ENCODE assay signal across 27 cellular contexts in the genomic region with DNA sequence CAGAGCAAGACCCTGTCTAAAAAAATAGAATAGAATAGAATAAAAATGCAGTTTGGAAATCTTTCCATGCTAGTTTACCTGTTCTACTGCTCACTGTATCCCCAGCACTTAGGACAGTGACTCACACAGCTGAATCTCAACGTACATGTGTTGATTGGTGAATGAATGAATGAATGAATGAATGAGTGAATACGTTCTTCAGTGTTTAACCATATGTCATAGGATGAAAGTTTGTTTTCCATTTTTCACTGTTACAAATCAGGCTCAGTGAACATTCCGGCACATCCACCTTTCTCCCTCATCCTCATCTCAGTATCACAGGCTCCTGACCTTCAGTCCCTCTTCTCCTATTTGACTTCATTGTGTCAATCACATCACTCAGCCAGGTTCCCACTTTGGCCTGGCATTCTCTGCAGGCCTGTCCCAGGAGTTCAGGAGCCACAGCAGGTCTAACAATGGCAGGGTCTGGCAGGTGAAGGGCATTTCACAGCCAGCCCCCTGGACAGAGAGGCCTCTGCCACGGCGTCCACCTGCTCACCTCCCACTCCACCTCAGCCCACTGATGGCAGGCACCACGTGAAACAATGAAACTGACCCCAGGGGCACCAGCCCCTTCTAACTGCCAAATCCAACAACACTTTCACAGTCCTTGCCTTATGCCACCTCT. TPM values are rescaled to one million over a fixed set of nuclear protein-coding genes. Genes with fewer than 3 reads are reported as not detected.
DNase-seq lines count a peak whose midpoint lies in the region; ATAC-seq and TF ChIP-seq lines count a peak whose summit lies in the region.
"Had no signal": no experiment of that assay in that cellular context is flagged by ENCODE, and none has a peak within 500 bp of the region (broad histone marks: within the 10 kb centered on the region; RNA-seq: fewer than 3 reads in every experiment).

No MANE protein-coding gene starts in this region.

- H3K4me2 ChIP-seq in DOHH2 (ENCODE audit: low read length) (peak overlapping the region; percentile 99), osteoblast (ENCODE audit: insufficient read depth, low read length) (no peak overlapping the region)

- H3K4me1 ChIP-seq in DOHH2 (ENCODE audit: control insufficient read depth, low read length), result peaks cover 100% of the 10 kb centered on the region
- peaks cover 1% of the 10 kb centered on the region for H3K4me1 ChIP-seq in osteoblast (ENCODE audit: insufficient read depth, low read length)
- H3K4me1 ChIP-seq: gastroesophageal sphincter, HAP-1 had no signal

- H3K27ac ChIP-seq in DOHH2 (ENCODE audit: low read depth, low read length) (peak overlapping the region; percentile 55), osteoblast (ENCODE audit: low read depth, low read length) (no peak overlapping the region)
- H3K27ac ChIP-seq: cardiac muscle cell, gastroesophageal sphincter, HL-60, vagina had no signal

- H3K9me3 ChIP-seq in DOHH2 (ENCODE audit: control insufficient read depth, insufficient read depth, low read length) (no peaks in the 10 kb centered on the region), osteoblast (ENCODE audit: low read depth, low read length) (no peaks in the 10 kb centered on the region)
- H3K9me3 ChIP-seq: BLaER1 treated with 17β-estradiol and CSF1 and Interleukin-3, amounts not matched to agents 10 nM and 100 nM; gastroesophageal sphincter; HAP-1; vagina had no signal

- no peaks in the 10 kb centered on the region for H3K9me2 ChIP-seq in DOHH2 (replicated peaks; ENCODE audit: control insufficient read depth, low read length)

- H3K79me2 ChIP-seq in DOHH2 (ENCODE audit: control insufficient read depth, low read length), result peaks cover 94% of the 10 kb centered on the region
- no peaks in the 10 kb centered on the region for H3K79me2 ChIP-seq in osteoblast (ENCODE audit: insufficient read depth, low read length)

- H2AFZ ChIP-seq in osteoblast (ENCODE audit: low read length), result no peak overlapping the region

- H4K20me1 ChIP-seq in DOHH2 (ENCODE audit: control insufficient read depth, insufficient read depth, low read depth, low read length), result no peaks in the 10 kb centered on the region
- no peaks in the 10 kb centered on the region for H4K20me1 ChIP-seq in osteoblast (ENCODE audit: insufficient read depth, low read length)

- H3K4me3 ChIP-seq in DOHH2 (ENCODE audit: low read length), result peak overlapping the region; percentile 45; the same call in 1 of the 2 replicates
- H3K4me3 ChIP-seq in osteoblast (ENCODE audit: insufficient read depth, low read length), result no peak overlapping the region
- H3K4me3 ChIP-seq: BLaER1 treated with 17β-estradiol and CSF1 and Interleukin-3, amounts not matched to agents 10 nM and 100 nM; cardiac muscle cell; gastroesophageal sphincter; HAP-1; vagina had no signal

- H3K27me3 Mint-ChIP-seq in activated T-cell treated with anti-CD3 and anti-CD28 coated beads, Interleukin-2, amount 50 U/mL, for 72 hours (ENCODE audit: low read depth), result no peaks in the 10 kb centered on the region
- no peaks in the 10 kb centered on the region for H3K27me3 Mint-ChIP-seq in activated naive CD8-positive, alpha-beta T cell

- H3K27me3 ChIP-seq in DOHH2 (ENCODE audit: control insufficient read depth, low read length) (no peaks in the 10 kb centered on the region), osteoblast (ENCODE audit: insufficient read depth, low read length) (peaks cover 3% of the 10 kb centered on the region)
- H3K27me3 ChIP-seq: BLaER1 treated with 17β-estradiol and CSF1 and Interleukin-3, amounts not matched to agents 10 nM and 100 nM; cardiac muscle cell; gastroesophageal sphincter; vagina had no signal

- H3F3A ChIP-seq in DOHH2 (ENCODE audit: control insufficient read depth, insufficient read depth), result peaks cover 16% of the 10 kb centered on the region

- H3K36me3 Mint-ChIP-seq in activated T-cell treated with anti-CD3 and anti-CD28 coated beads, Interleukin-2, amount 50 U/mL, for 72 hours (ENCODE audit: insufficient read depth in 2 of 2), result peaks cover 41 to 50% of the 10 kb centered on the region in 2 donors
- H3K36me3 Mint-ChIP-seq in activated naive CD8-positive, alpha-beta T cell, result peaks cover 20% of the 10 kb centered on the region
- H3K36me3 Mint-ChIP-seq: natural killer cell had no signal

- peaks cover 70% of the 10 kb centered on the region for H3K4me1 Mint-ChIP-seq in activated T-cell treated with anti-CD3 and anti-CD28 coated beads, Interleukin-2, amount 50 U/mL, for 72 hours (ENCODE audit: low read depth)
- peaks cover 73% of the 10 kb centered on the region for H3K4me1 Mint-ChIP-seq in activated naive CD8-positive, alpha-beta T cell (ENCODE audit: low read depth)

- H3K27ac Mint-ChIP-seq in activated T-cell treated with anti-CD3 and anti-CD28 coated beads, Interleukin-2, amount 50 U/mL, for 72 hours, result peak overlapping the region; percentile 30
- H3K27ac Mint-ChIP-seq in activated naive CD8-positive, alpha-beta T cell, result peak overlapping the region; percentile 41
- H3K27ac Mint-ChIP-seq: natural killer cell had no signal

- TF ChIP-seq CTCF in DOHH2 (IDR thresholded peaks at IDR 0.05; ENCODE audit: low read depth, low read length, poor library complexity, severe bottlenecking) (no peak), osteoblast (IDR thresholded peaks at IDR 0.05; ENCODE audit: extremely low read depth, low read depth, low read length) (no peak)

- peak overlapping the region; percentile 29 to 59 for H3K4me3 Mint-ChIP-seq in activated T-cell treated with anti-CD3 and anti-CD28 coated beads, Interleukin-2, amount 50 U/mL, for 72 hours
- peak overlapping the region; percentile 18 for H3K4me3 Mint-ChIP-seq in activated naive CD8-positive, alpha-beta T cell
- H3K4me3 Mint-ChIP-seq: natural killer cell had no signal

- DNase-seq in activated T-cell treated with anti-CD3 and anti-CD28 coated beads, Interleukin-2, amount 50 U/mL, for 72 hours, result no peak
- DNase-seq in activated T-cell treated with anti-CD3 and anti-CD28 coated beads for 4 hours (no peak), osteoblast (ENCODE audit: insufficient read length, low spot score, missing footprints) (peak; percentile 23), COLO829 (ENCODE audit: low spot score) (no peak), NCI-H1436 (lab: John Stamatoyannopoulos, UW) (no peak)
- DNase-seq: activated CD4-positive, alpha-beta T cell treated with anti-CD3 and anti-CD28 coated beads for 4 hours; activated gamma-delta T cell; anterior cingulate cortex; dermis blood vessel endothelial cell; hypothalamus; natural killer cell; NCI-H1105 treated with DMSO at 0.1 percent for 48 hours; NCI-H2081 treated with DMSO at 0.1 percent for 48 hours; NCI-H774; stimulated activated CD4-positive, alpha-beta T cell treated with anti-CD3 and anti-CD28 coated beads, Interleukin-2, amount 100 ng/mL, for 48 hours; stimulated activated naive CD4-positive, alpha-beta T cell had no signal

- H3K36me3 ChIP-seq in DOHH2 (ENCODE audit: control insufficient read depth, low read length), result peaks cover 54% of the 10 kb centered on the region
- no peaks in the 10 kb centered on the region for H3K36me3 ChIP-seq in osteoblast (ENCODE audit: insufficient read depth, low read length)
- H3K36me3 ChIP-seq: cardiac muscle cell, gastroesophageal sphincter, HAP-1, vagina had no signal

- H3K9me3 Mint-ChIP-seq in activated T-cell treated with anti-CD3 and anti-CD28 coated beads, Interleukin-2, amount 50 U/mL, for 72 hours, result no peaks in the 10 kb centered on the region
- no peaks in the 10 kb centered on the region for H3K9me3 Mint-ChIP-seq in activated naive CD8-positive, alpha-beta T cell (ENCODE audit: low read depth)
- H3K9me3 Mint-ChIP-seq: natural killer cell had no signal

- no peak for ATAC-seq in activated T-cell treated with anti-CD3 and anti-CD28 coated beads, Interleukin-2, amount 50 U/mL, for 72 hours (replicated peaks in 1 of 2)
- ATAC-seq in GM18520 (IDR thresholded peaks at IDR 0.05; ENCODE audit: unreplicated experiment), result no peak
- ATAC-seq: gastroesophageal sphincter, left lobe of liver, natural killer cell had no signal

RNA-seq across cellular contexts. Expression of a gene that starts 7.9 kb away (rescaled TPM):
- 100 to 1,000 TPM; 106 to 170 TPM for total RNA-seq in activated T-cell treated with anti-CD3 and anti-CD28 coated beads, Interleukin-2, amount 50 U/mL, for 72 hours
- total RNA-seq in osteoblast, result under 0.01 and 0.29 TPM in 2 replicates
- total RNA-seq: osteocyte had no signal

Comparison
In these comparisons a context has a peak if more than half of its experiments do, and no peak if none do; other contexts are left out.
1. RNA of a gene that starts 7.9 kb away (total RNA-seq): 106 to 170 TPM in activated T-cell treated with anti-CD3 and anti-CD28 coated beads, Interleukin-2, amount 50 U/mL, for 72 hours; under 0.01 to 0.29 TPM in osteoblast; every median in the first group is over 10 times any median in the second.